Comparison of ENCODE assay signal across 22 cellular contexts in the genomic region with DNA sequence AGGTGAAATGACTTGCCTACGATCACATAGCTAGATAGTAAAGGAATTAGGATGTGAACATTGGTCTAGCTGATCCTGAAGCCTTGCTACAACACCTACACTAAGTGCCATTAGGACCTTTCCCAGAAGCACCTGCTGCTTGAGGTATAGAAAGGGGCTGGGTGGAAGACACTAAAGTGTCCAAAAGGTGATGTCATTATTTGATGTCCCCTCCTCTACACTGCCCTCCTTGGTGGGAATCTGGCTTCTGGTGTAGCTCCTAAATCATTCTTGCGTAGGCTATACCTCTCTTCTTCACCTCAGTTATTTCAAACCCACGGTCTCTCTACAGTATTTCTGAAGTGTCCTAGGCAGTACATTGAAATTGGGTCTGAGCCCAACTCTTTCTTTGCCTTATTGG.
"Had no signal": no experiment of that assay in that cellular context is flagged by ENCODE, and none has a peak within 500 bp of the region (broad histone marks: within the 10 kb centered on the region; RNA-seq: fewer than 3 reads in every experiment).

No MANE protein-coding gene starts in this region.

- ATAC-seq: left lobe of liver; mucosa of descending colon; natural killer cell; stimulated activated memory B cell treated with anti-CD40 and anti-IgM and Interleukin-4, amounts not matched to agents 10 μg/mL and 1 μg/mL and 100 μg/mL, for 72 hours had no signal

- H3K9me3 Mint-ChIP-seq: natural killer cell; stimulated activated memory B cell treated with anti-CD40 and anti-IgM and Interleukin-4, amounts not matched to agents 10 μg/mL and 1 μg/mL and 100 μg/mL, for 72 hours had no signal

- H3K27ac ChIP-seq: colonic mucosa, right atrium auricular region, spleen, upper lobe of left lung, uterus had no signal

- H3K4me3 Mint-ChIP-seq: natural killer cell; stimulated activated memory B cell treated with anti-CD40 and anti-IgM and Interleukin-4, amounts not matched to agents 10 μg/mL and 1 μg/mL and 100 μg/mL, for 72 hours; stimulated activated naive CD8-positive, alpha-beta T cell treated with anti-CD3 and anti-CD28 coated beads, Interleukin-15, Interleukin-2, amounts not matched to agents 100 ng/mL and 50 ng/mL, for 24 hours had no signal

- DNase-seq: colonic mucosa; erythroblast; gastrocnemius medialis; heart right ventricle; kidney glomerular epithelial cell; mammary epithelial cell; mucosa of descending colon; natural killer cell; occipital lobe; spleen; stimulated activated CD4-positive, alpha-beta T cell treated with anti-CD3 and anti-CD28 coated beads, Interleukin-15, amount 100 ng/mL, for 24 hours; stimulated activated CD4-positive, alpha-beta T cell treated with anti-CD3 and anti-CD28 coated beads, Interleukin-1b, Interleukin-23, amount 100 ng/mL, for 48 hours; stimulated activated CD4-positive, alpha-beta T cell treated with anti-CD3 and anti-CD28 coated beads, Interleukin-4, amount 100 ng/mL, for 24 hours; tibial artery; upper lobe of left lung; uterus had no signal

- H3K27ac Mint-ChIP-seq: natural killer cell; stimulated activated memory B cell treated with anti-CD40 and anti-IgM and Interleukin-4, amounts not matched to agents 10 μg/mL and 1 μg/mL and 100 μg/mL, for 72 hours; stimulated activated naive CD8-positive, alpha-beta T cell treated with anti-CD3 and anti-CD28 coated beads, Interleukin-15, Interleukin-2, amounts not matched to agents 100 ng/mL and 50 ng/mL, for 24 hours had no signal

- H3K27me3 Mint-ChIP-seq: stimulated activated memory B cell treated with anti-CD40 and anti-IgM and Interleukin-4, amounts not matched to agents 10 μg/mL and 1 μg/mL and 100 μg/mL, for 72 hours had no signal

- H3K4me3 ChIP-seq: colonic mucosa, gastrocnemius medialis, heart right ventricle, mucosa of descending colon, right atrium auricular region, spleen, tibial artery, upper lobe of left lung, uterus had no signal

- FAIRE-seq: endothelial cell of umbilical vein, islet of Langerhans had no signal

- H3K36me3 ChIP-seq: colonic mucosa, gastrocnemius medialis, heart right ventricle, right atrium auricular region, spleen, tibial artery, upper lobe of left lung, uterus had no signal

- H3K36me3 Mint-ChIP-seq: stimulated activated memory B cell treated with anti-CD40 and anti-IgM and Interleukin-4, amounts not matched to agents 10 μg/mL and 1 μg/mL and 100 μg/mL, for 72 hours had no signal

- H3K4me1 Mint-ChIP-seq: natural killer cell; stimulated activated memory B cell treated with anti-CD40 and anti-IgM and Interleukin-4, amounts not matched to agents 10 μg/mL and 1 μg/mL and 100 μg/mL, for 72 hours had no signal

- H3K4me1 ChIP-seq: colonic mucosa, right atrium auricular region, spleen, upper lobe of left lung, uterus had no signal

- H3K27me3 ChIP-seq: colonic mucosa, gastrocnemius medialis, heart right ventricle, right atrium auricular region, spleen, tibial artery, upper lobe of left lung, uterus had no signal

- H3K9me3 ChIP-seq: colonic mucosa, gastrocnemius medialis, mucosa of descending colon, right atrium auricular region, tibial artery, upper lobe of left lung, uterus had no signal
